ENCODE assay signal across 18 cellular contexts in the genomic region with DNA sequence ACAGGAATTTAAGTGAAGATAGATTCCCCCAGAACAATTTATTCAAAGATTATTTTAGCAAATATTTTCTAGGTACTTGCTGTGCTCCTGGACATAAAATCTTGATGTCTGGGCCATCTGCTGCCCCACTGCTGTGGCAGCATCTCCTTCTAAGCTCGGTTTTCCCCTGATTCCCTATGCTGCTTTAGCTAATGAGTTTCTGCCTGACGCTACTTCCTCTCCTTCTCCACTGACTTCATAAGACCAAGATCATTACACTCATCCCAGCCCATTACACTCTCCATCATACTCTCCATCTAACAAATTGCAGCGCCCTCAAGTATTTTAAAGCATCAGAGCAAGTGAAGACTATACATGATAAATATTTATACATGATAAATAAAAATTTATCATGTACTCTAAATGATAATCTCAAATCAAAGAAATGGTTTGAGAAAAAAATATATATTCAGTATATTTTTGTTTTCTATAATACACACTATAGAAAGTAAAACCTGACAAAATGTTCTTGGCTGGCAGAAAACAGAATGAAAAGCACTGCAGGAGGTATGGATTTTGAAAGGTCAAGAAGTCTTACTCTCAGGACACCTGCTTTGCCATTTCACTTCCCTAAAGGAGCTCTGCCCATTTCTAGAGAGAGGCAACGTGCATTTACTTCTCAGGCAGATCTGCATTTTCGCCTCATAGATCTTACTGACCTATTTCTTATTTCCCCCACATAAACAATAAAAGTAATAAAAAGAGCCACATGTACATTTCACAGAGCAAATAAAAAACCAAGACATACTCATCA.
A peak's percentile ranks its signal among the peaks of the same experiment; 100 is the strongest.
DNase-seq lines count a peak whose midpoint lies in the region; ATAC-seq and TF ChIP-seq lines count a peak whose summit lies in the region.
"Had no signal": no experiment of that assay in that cellular context is flagged by ENCODE, and none has a peak within 500 bp of the region (broad histone marks: within the 10 kb centered on the region; RNA-seq: fewer than 3 reads in every experiment).

No MANE protein-coding gene starts in this region.

- H3K27ac Mint-ChIP-seq in GM23338, result no peak overlapping the region
- H3K27ac Mint-ChIP-seq: activated T-cell treated with anti-CD3 and anti-CD28 coated beads, Interleukin-2, amount 50 U/mL, for 24 hours had no signal

- H3F3A ChIP-seq in GM23338 (replicated peaks; ENCODE audit: low read depth), result no peaks in the 10 kb centered on the region

- peak; percentile 21 for DNase-seq in GM06990 (ENCODE audit: extremely low read depth, insufficient read length)
- DNase-seq in GM23338 (ENCODE audit: low spot score), result peak; percentile 16
- no peak for DNase-seq in ovary
- DNase-seq in SK-N-DZ (ENCODE audit: low spot score), result no peak
- no peak for DNase-seq in KBM-7
- DNase-seq: activated CD4-positive, alpha-beta T cell treated with anti-CD3 and anti-CD28 coated beads for 4 hours; activated T-cell treated with anti-CD3 and anti-CD28 coated beads, Interleukin-2, amount 50 U/mL, for 24 hours; adrenal gland; CD8-positive, alpha-beta memory T cell; kidney; NCI-H2107; Right ventricle myocardium superior had no signal

- no peaks in the 10 kb centered on the region for H3K36me3 ChIP-seq in GM06990 (ENCODE audit: control insufficient read depth, insufficient read depth, low read length)
- H3K36me3 ChIP-seq in GM23338 (ENCODE audit: insufficient read depth), result no peaks in the 10 kb centered on the region
- no peaks in the 10 kb centered on the region for H3K36me3 ChIP-seq in ovary
- H3K36me3 ChIP-seq: adrenal gland had no signal

- H3K9me2 ChIP-seq in GM23338 (ENCODE audit: insufficient read depth), result 0 out of 2 replicates have a peak, but pooled peaks cover 5% of the 10 kb centered on the region

- peaks cover 11% of the 10 kb centered on the region for H3K4me1 Mint-ChIP-seq in GM23338
- H3K4me1 Mint-ChIP-seq: CD8-positive, alpha-beta memory T cell had no signal

- no peaks in the 10 kb centered on the region for H3K79me2 ChIP-seq in GM23338 (replicated peaks; ENCODE audit: insufficient read depth)
- H3K79me2 ChIP-seq: parathyroid adenoma had no signal

- TF ChIP-seq EP300 in ovary (IDR thresholded peaks at IDR 0.05), result no peak

- H3K4me3 Mint-ChIP-seq in GM23338, result no peak overlapping the region
- H3K4me3 Mint-ChIP-seq: activated T-cell treated with anti-CD3 and anti-CD28 coated beads, Interleukin-2, amount 50 U/mL, for 24 hours; CD8-positive, alpha-beta memory T cell had no signal

- no peak overlapping the region for H2AFZ ChIP-seq in GM23338
- H2AFZ ChIP-seq: parathyroid adenoma had no signal

- H3K27me3 Mint-ChIP-seq in GM23338 (ENCODE audit: insufficient read depth, low read depth, poor library complexity), result no peaks in the 10 kb centered on the region
- H3K27me3 Mint-ChIP-seq: activated T-cell treated with anti-CD3 and anti-CD28 coated beads, Interleukin-2, amount 50 U/mL, for 24 hours had no signal

- WGBS in ovary, 3 donors, result 90 to 97% (median 96%) methylated on average over 5 of the region's 5 CpGs

- H4K20me1 ChIP-seq in GM23338 (replicated peaks; ENCODE audit: insufficient read depth), result 0 out of 2 replicates have a peak, but pooled peaks cover 3% of the 10 kb centered on the region

- H3K4me3 ChIP-seq in GM06990 (replicated peaks; ENCODE audit: low read depth, low read length) (no peak overlapping the region), GM23338 (no peak overlapping the region), ovary (no peak overlapping the region)
- H3K4me3 ChIP-seq: A549, adrenal gland had no signal

- H3K9me3 ChIP-seq in ovary, result no peaks in the 10 kb centered on the region
- H3K9me3 ChIP-seq: A549, adrenal gland had no signal

- H3K4me2 ChIP-seq in GM23338, result no peak overlapping the region
- H3K4me2 ChIP-seq: A549 had no signal

- in situ Hi-C loops in KBM-7 (cut with MboI; ENCODE audit: low pct_unique_long_range_greater_than_20kb, low sequenced_read_pairs), result no loop called here

- TF ChIP-seq CTCF in GM06990 (IDR thresholded peaks at IDR 0.05; ENCODE audit: insufficient read depth, low read length, poor library complexity, severe bottlenecking) (no peak), GM23338 (conservative IDR thresholded peaks at IDR 0.05; ENCODE audit: low read depth in 2 of 2) (no peak), ovary (IDR thresholded peaks at IDR 0.05) (no peak)

- no peak for TF ChIP-seq POLR2A in ovary (IDR thresholded peaks at IDR 0.05)

- 0 out of 2 replicates have a peak, but pooled peaks cover 6% of the 10 kb centered on the region for H3K4me1 ChIP-seq in GM23338 (ENCODE audit: insufficient read depth)
- H3K4me1 ChIP-seq in ovary (ENCODE audit: insufficient read depth), result peaks cover 1% of the 10 kb centered on the region
- H3K4me1 ChIP-seq: A549, adrenal gland, parathyroid adenoma had no signal

- H3K27me3 ChIP-seq in GM06990 (replicated peaks; ENCODE audit: control insufficient read depth, insufficient read depth, low read length) (no peaks in the 10 kb centered on the region), GM23338 (ENCODE audit: insufficient read depth) (no peaks in the 10 kb centered on the region), ovary (no peaks in the 10 kb centered on the region)
- H3K27me3 ChIP-seq: adrenal gland had no signal

- intact Hi-C loops in ovary (cut with DNase I), result no loop called here

- H3K27ac ChIP-seq in GM23338 (ENCODE audit: low read depth) (no peak overlapping the region), ovary (no peak overlapping the region)
- H3K27ac ChIP-seq: A549, adrenal gland, parathyroid adenoma had no signal

- H3K9me3 Mint-ChIP-seq in GM23338, result no peaks in the 10 kb centered on the region

- ATAC-seq in GM19324 (IDR thresholded peaks at IDR 0.05; ENCODE audit: low FRiP score, unreplicated experiment) (peak; percentile 92), GM23338 (peak; percentile 44; the same call in 1 of the 3 replicates), HG03196 (IDR thresholded peaks at IDR 0.05; ENCODE audit: unreplicated experiment) (peak; percentile 64), HG03139 (IDR thresholded peaks at IDR 0.05; ENCODE audit: unreplicated experiment) (no peak)
- ATAC-seq: A549, HCT116 had no signal

- H3K36me3 Mint-ChIP-seq in GM23338 (ENCODE audit: low read depth), result no peaks in the 10 kb centered on the region
- H3K36me3 Mint-ChIP-seq: CD8-positive, alpha-beta memory T cell had no signal

TF ChIP-seq in GM23338, 12 proteins besides CTCF, POLR2A, EP300 and RAD21 (continues in another document):
- TF ChIP-seq, protein P1, sequence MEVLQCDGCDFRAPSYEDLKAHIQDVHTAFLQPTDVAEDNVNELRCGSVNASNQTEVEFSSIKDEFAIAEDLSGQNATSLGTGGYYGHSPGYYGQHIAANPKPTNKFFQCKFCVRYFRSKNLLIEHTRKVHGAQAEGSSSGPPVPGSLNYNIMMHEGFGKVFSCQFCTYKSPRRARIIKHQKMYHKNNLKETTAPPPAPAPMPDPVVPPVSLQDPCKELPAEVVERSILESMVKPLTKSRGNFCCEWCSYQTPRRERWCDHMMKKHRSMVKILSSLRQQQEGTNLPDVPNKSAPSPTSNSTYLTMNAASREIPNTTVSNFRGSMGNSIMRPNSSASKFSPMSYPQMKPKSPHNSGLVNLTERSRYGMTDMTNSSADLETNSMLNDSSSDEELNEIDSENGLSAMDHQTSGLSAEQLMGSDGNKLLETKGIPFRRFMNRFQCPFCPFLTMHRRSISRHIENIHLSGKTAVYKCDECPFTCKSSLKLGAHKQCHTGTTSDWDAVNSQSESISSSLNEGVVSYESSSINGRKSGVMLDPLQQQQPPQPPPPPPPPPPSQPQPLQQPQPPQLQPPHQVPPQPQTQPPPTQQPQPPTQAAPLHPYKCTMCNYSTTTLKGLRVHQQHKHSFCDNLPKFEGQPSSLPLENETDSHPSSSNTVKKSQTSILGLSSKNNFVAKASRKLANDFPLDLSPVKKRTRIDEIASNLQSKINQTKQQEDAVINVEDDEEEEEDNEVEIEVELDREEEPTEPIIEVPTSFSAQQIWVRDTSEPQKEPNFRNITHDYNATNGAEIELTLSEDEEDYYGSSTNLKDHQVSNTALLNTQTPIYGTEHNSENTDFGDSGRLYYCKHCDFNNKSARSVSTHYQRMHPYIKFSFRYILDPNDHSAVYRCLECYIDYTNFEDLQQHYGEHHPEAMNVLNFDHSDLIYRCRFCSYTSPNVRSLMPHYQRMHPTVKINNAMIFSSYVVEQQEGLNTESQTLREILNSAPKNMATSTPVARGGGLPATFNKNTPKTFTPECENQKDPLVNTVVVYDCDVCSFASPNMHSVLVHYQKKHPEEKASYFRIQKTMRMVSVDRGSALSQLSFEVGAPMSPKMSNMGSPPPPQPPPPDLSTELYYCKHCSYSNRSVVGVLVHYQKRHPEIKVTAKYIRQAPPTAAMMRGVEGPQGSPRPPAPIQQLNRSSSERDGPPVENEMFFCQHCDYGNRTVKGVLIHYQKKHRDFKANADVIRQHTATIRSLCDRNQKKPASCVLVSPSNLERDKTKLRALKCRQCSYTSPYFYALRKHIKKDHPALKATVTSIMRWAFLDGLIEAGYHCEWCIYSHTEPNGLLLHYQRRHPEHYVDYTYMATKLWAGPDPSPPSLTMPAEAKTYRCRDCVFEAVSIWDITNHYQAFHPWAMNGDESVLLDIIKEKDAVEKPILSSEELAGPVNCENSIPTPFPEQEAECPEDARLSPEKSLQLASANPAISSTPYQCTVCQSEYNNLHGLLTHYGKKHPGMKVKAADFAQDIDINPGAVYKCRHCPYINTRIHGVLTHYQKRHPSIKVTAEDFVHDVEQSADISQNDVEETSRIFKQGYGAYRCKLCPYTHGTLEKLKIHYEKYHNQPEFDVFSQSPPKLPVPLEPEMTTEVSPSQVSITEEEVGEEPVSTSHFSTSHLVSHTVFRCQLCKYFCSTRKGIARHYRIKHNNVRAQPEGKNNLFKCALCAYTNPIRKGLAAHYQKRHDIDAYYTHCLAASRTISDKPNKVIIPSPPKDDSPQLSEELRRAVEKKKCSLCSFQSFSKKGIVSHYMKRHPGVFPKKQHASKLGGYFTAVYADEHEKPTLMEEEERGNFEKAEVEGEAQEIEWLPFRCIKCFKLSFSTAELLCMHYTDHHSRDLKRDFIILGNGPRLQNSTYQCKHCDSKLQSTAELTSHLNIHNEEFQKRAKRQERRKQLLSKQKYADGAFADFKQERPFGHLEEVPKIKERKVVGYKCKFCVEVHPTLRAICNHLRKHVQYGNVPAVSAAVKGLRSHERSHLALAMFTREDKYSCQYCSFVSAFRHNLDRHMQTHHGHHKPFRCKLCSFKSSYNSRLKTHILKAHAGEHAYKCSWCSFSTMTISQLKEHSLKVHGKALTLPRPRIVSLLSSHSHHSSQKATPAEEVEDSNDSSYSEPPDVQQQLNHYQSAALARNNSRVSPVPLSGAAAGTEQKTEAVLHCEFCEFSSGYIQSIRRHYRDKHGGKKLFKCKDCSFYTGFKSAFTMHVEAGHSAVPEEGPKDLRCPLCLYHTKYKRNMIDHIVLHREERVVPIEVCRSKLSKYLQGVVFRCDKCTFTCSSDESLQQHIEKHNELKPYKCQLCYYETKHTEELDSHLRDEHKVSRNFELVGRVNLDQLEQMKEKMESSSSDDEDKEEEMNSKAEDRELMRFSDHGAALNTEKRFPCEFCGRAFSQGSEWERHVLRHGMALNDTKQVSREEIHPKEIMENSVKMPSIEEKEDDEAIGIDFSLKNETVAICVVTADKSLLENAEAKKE (CRISPR knock-in tag; IDR thresholded peaks at IDR 0.05), result no peak
- TF ChIP-seq NANOG (IDR thresholded peaks at IDR 0.05; ENCODE audit: borderline replicate concordance), result no peak

Comparison
In these comparisons a context has a peak if more than half of its experiments do, and no peak if none do; other contexts are left out.
1. DNase-seq: peak in GM06990 (single experiment) and GM23338 (single experiment); none in ovary (0 of 5), SK-N-DZ (single experiment) and KBM-7 (single experiment).